Comparison of ENCODE assay signal across 19 cellular contexts in the genomic region with DNA sequence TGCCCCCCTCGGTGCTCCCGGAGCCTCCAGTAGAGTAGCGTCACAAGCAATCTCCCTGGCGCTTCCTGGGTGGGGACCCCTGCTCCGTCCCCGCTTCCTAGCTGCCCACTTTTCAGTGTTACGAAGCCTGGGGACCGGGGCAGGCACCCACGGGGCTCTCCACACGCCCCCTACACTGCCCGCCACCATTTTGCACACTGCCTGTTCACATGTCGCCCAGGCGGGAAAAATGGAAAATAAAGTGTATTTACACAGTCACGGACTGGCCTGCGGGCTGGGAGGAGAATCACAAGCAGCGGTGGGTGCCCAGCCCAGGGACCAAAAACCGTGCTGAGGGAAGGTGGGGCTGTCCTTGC. TPM values are rescaled to one million over a fixed set of nuclear protein-coding genes. Genes with fewer than 3 reads are reported as not detected.
DNase-seq lines count a peak whose midpoint lies in the region; ATAC-seq and TF ChIP-seq lines count a peak whose summit lies in the region.
"Had no signal": no experiment of that assay in that cellular context is flagged by ENCODE, and none has a peak within 500 bp of the region (broad histone marks: within the 10 kb centered on the region; RNA-seq: fewer than 3 reads in every experiment).

No MANE protein-coding gene starts in this region.

- POLR2A ChIA-PET in GM10248 (lab: Yijun Ruan, JAX): no interaction called here

- no peak overlapping the region for H3K4me3 Mint-ChIP-seq in T-helper 17 cell
- H3K4me3 Mint-ChIP-seq in stimulated activated effector memory CD8-positive, alpha-beta T cell treated with anti-CD3 and anti-CD28 coated beads, Interleukin-12 subunit alpha, Interleukin-12 subunit beta, amount 100 ng/mL, for 72 hours: peak overlapping the region; percentile 26

- peaks cover 4% of the 10 kb centered on the region for H3K4me1 ChIP-seq in right cardiac atrium (ENCODE audit: control insufficient read depth, insufficient read depth, low read length)
- H3K4me1 ChIP-seq in right atrium auricular region: peaks cover 0 to 37% of the 10 kb centered on the region in 2 donors

- peak overlapping the region; percentile 75 for H3K27ac Mint-ChIP-seq in T-helper 17 cell
- H3K27ac Mint-ChIP-seq in stimulated activated effector memory CD8-positive, alpha-beta T cell treated with anti-CD3 and anti-CD28 coated beads, Interleukin-12 subunit alpha, Interleukin-12 subunit beta, amount 100 ng/mL, for 72 hours: no peak overlapping the region

- peaks cover 6% of the 10 kb centered on the region for H3K27me3 Mint-ChIP-seq in T-helper 17 cell

- H3K4me3 ChIP-seq in right cardiac atrium (ENCODE audit: low read length) (no peak overlapping the region), right atrium auricular region (no peak overlapping the region), H7 (ENCODE audit: insufficient read depth, low read depth, low read length) (no peak overlapping the region)
- H3K4me3 ChIP-seq: HAP-1, Peyer's patch had no signal

- H3K9me3 Mint-ChIP-seq in stimulated activated effector memory CD8-positive, alpha-beta T cell treated with anti-CD3 and anti-CD28 coated beads, Interleukin-12 subunit alpha, Interleukin-12 subunit beta, amount 100 ng/mL, for 72 hours: no peaks in the 10 kb centered on the region

- ATAC-seq in right cardiac atrium: no peak
- no peak for ATAC-seq in T-helper 17 cell
- no peak for ATAC-seq in stimulated activated effector memory CD8-positive, alpha-beta T cell treated with anti-CD3 and anti-CD28 coated beads, Interleukin-12 subunit alpha, Interleukin-12 subunit beta, amount 100 ng/mL, for 72 hours
- ATAC-seq: SK-N-SH treated with all-trans-retinoic acid at 6 μM for 48 hours had no signal

- peaks cover 17% of the 10 kb centered on the region for H3K4me1 Mint-ChIP-seq in T-helper 17 cell
- H3K4me1 Mint-ChIP-seq in stimulated activated effector memory CD8-positive, alpha-beta T cell treated with anti-CD3 and anti-CD28 coated beads, Interleukin-12 subunit alpha, Interleukin-12 subunit beta, amount 100 ng/mL, for 72 hours: peaks cover 18% of the 10 kb centered on the region

- no peaks in the 10 kb centered on the region for H3K36me3 ChIP-seq in right atrium auricular region
- H3K36me3 ChIP-seq in H7 (replicated peaks; ENCODE audit: control insufficient read depth, insufficient read depth, low read length): no peaks in the 10 kb centered on the region
- H3K36me3 ChIP-seq: HAP-1, Peyer's patch had no signal

- CTCF ChIA-PET in GM10248 (lab: Yijun Ruan, JAX): interaction anchor here (4.4 kb wide), 1 partner anchor 12 kb away, joined by 34 read pairs; no protein-coding TSS in a partner anchor

- intact Hi-C loops in right cardiac atrium (cut with DNase I): no loop called here

- TF ChIP-seq CTCF in right atrium auricular region (IDR thresholded peaks at IDR 0.05) (no peak), GM10248 (IDR thresholded peaks at IDR 0.05; ENCODE audit: control extremely low read depth, extremely low read depth, low read depth, missing control alignments) (no peak)

- 63% methylated on average over 17 of the region's 17 CpGs for WGBS in right cardiac atrium

- no peak overlapping the region for H3K27ac ChIP-seq in right cardiac atrium (ENCODE audit: low read length)
- H3K27ac ChIP-seq in right atrium auricular region: no peak overlapping the region
- H3K27ac ChIP-seq: Peyer's patch had no signal

- no peaks in the 10 kb centered on the region for H3K9me3 ChIP-seq in right cardiac atrium (ENCODE audit: control insufficient read depth, low read length)
- no peaks in the 10 kb centered on the region for H3K9me3 ChIP-seq in right atrium auricular region
- no peaks in the 10 kb centered on the region for H3K9me3 ChIP-seq in T-helper 17 cell (ENCODE audit: control insufficient read depth, low read length, poor library complexity, severe bottlenecking)
- H3K9me3 ChIP-seq: HAP-1, Peyer's patch had no signal

- H3K27me3 ChIP-seq in right cardiac atrium (ENCODE audit: control insufficient read depth, insufficient read depth): no peaks in the 10 kb centered on the region
- no peaks in the 10 kb centered on the region for H3K27me3 ChIP-seq in right atrium auricular region
- H3K27me3 ChIP-seq in H7 (ENCODE audit: control insufficient read depth, insufficient read depth, low read length): peaks cover 78% of the 10 kb centered on the region
- H3K27me3 ChIP-seq: Peyer's patch had no signal

- DNase-seq in right cardiac atrium (peak in 2 of 3 donors; percentile 16 to 42), right atrium auricular region (ENCODE audit: low spot score) (no peak), H7 (peak; percentile 47), T-helper 17 cell (no peak), NCI-H1105 (lab: John Stamatoyannopoulos, UW) (no peak), GM10248 (ENCODE audit: extremely low spot score) (no peak)
- no peak for DNase-seq in stimulated activated effector memory CD8-positive, alpha-beta T cell treated with anti-CD3 and anti-CD28 coated beads, Interleukin-12 subunit alpha, Interleukin-12 subunit beta, amount 100 ng/mL, for 72 hours (ENCODE audit: low spot score in 2 of 2)
- DNase-seq: C1 segment of cervical spinal cord; DMS79; KG1; NCI-H1694 treated with DMSO at 0.1 percent for 48 hours; NCI-H2081 treated with DMSO at 0.1 percent for 48 hours; NCI-H774; NK-92 treated with Interleukin-12 subunit alpha and Interleukin-12 subunit beta, amount 100 ng/mL, for 24 hours had no signal

- H3K36me3 Mint-ChIP-seq in T-helper 17 cell (ENCODE audit: low read depth): no peaks in the 10 kb centered on the region
- H3K36me3 Mint-ChIP-seq in stimulated activated effector memory CD8-positive, alpha-beta T cell treated with anti-CD3 and anti-CD28 coated beads, Interleukin-12 subunit alpha, Interleukin-12 subunit beta, amount 100 ng/mL, for 72 hours: no peaks in the 10 kb centered on the region

RNA-seq across cellular contexts. Expression of gene PRR36, which starts 9.5 kb away (rescaled TPM):
- total RNA-seq in right cardiac atrium (under 1 TPM in 2 of 4 donors, not detected in 2; 0.29 to 0.34 TPM), right atrium auricular region (not detected), T-helper 17 cell (under 1 TPM; 0.37 to 0.63 TPM)
- polyA plus RNA-seq in right cardiac atrium: 0.11 TPM
- total RNA-seq in H7 (2014; rRNA removed; shearing (Covaris generic)): 0.14 and 0.22 TPM in 2 replicates
- total RNA-seq: NCI-H460, Peyer's patch had no signal

RNA-seq across cellular contexts. Expression of gene LRRC8E, which starts 23.6 kb away (rescaled TPM):
- 1 to 10 TPM in 2 of 4 donors, under 1 TPM in 2; 0.93 to 1.2 (median 0.97) TPM for total RNA-seq in right cardiac atrium
- 0.36 TPM for polyA plus RNA-seq in right cardiac atrium
- 1 to 10 TPM; 1.5 to 2.1 TPM for total RNA-seq in right atrium auricular region
- 1.6 and 4.0 TPM in 2 replicates for total RNA-seq in H7 (2014; rRNA removed; shearing (Covaris generic))
- total RNA-seq in T-helper 17 cell: not detected
- total RNA-seq: OCI-LY7 had no signal

RNA-seq across cellular contexts. Expression of gene EVI5L, which starts 34.7 kb away (rescaled TPM):
- 10 to 100 TPM; 17.7 to 20.5 (median 18.6) TPM for total RNA-seq in right cardiac atrium
- polyA plus RNA-seq in right cardiac atrium: 22.2 TPM
- total RNA-seq in right atrium auricular region: 10 to 100 TPM; 14.2 to 17.4 TPM
- 3.5 and 5.0 TPM in 2 replicates for total RNA-seq in H7 (2014; rRNA removed; shearing (Covaris generic))
- 10 to 100 TPM in 1 of 2 donors, 1 to 10 TPM in 1; 9.3 to 10.1 TPM for total RNA-seq in T-helper 17 cell

RNA-seq across cellular contexts. Expression of gene MAP2K7, which starts 39.0 kb away (rescaled TPM):
- total RNA-seq in right cardiac atrium: 10 to 100 TPM; 23.2 to 32.6 (median 28.5) TPM
- 26.9 TPM for polyA plus RNA-seq in right cardiac atrium
- total RNA-seq in right atrium auricular region: 10 to 100 TPM; 12.0 to 14.4 TPM
- total RNA-seq in H7 (2014; rRNA removed; shearing (Covaris generic)): 21.1 and 24.3 TPM in 2 replicates
- 100 to 1,000 TPM; 104 to 107 TPM for total RNA-seq in T-helper 17 cell

RNA-seq across cellular contexts. Expression of gene TGFBR3L, which starts 49.9 kb away (rescaled TPM):
- total RNA-seq in right cardiac atrium (10 to 100 TPM in 3 of 4 donors, 1 to 10 TPM in 1; 8.0 to 17.6 (median 14.5) TPM), right atrium auricular region (10 to 100 TPM; 22.1 to 26.7 TPM), T-helper 17 cell (1 to 10 TPM; 1.4 to 1.7 TPM)
- 2.4 TPM for polyA plus RNA-seq in right cardiac atrium
- total RNA-seq in H7 (2014; rRNA removed; shearing (Covaris generic)): 1.7 TPM in 1 of 2 replicates, not detected in the other
- total RNA-seq: Peyer's patch had no signal

Comparison
In these comparisons a context has a peak if more than half of its experiments do, and no peak if none do; other contexts are left out.
1. DNase-seq: peak in right cardiac atrium (2 of 3) and H7 (single experiment); none in right atrium auricular region (single experiment), T-helper 17 cell (0 of 3), stimulated activated effector memory CD8-positive, alpha-beta T cell treated with anti-CD3 and anti-CD28 coated beads, Interleukin-12 subunit alpha, Interleukin-12 subunit beta, amount 100 ng/mL, for 72 hours (0 of 2), NCI-H1105 (single experiment) and GM10248 (single experiment).